Comparison of ENCODE assay signal across 8 cellular contexts in the genomic region with DNA sequence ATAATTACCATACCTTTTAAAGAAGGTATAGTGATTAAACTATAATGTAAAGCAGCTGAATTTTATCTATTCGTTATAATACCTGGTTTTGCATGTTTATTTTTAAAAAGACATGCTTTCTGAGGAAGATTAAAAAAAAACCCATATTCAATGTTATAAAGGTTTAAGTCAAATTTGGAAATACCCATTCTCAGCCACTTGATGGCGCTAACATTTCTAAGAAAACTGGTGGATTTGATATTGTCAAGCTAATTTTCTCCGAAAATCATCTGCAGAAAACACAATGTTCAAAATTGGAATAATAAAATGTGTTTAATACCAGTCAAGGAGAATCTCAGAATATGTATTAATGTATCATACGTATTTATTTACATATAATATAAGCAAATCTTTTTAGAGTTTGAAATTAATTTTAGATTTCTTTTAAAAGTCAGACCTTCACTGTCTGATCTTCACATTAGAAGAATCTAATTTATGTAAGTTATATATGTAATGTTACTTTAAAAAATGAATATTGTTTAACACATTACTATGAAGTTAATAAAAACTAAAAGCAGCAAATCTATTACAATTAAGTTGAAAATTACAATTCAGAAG. TPM values are rescaled to one million over a fixed set of nuclear protein-coding genes. Genes with fewer than 3 reads are reported as not detected.
A peak's percentile ranks its signal among the peaks of the same experiment; 100 is the strongest.
DNase-seq lines count a peak whose midpoint lies in the region; ATAC-seq and TF ChIP-seq lines count a peak whose summit lies in the region.

No MANE protein-coding gene starts in this region.

- H3K27ac ChIP-seq in esophagus squamous epithelium = no peak overlapping the region

- no peak overlapping the region for H3K4me3 ChIP-seq in esophagus squamous epithelium

- H3K9me3 Mint-ChIP-seq in progenitor cell of endocrine pancreas (ENCODE audit: low read depth) = no peaks in the 10 kb centered on the region

- H3K27me3 Mint-ChIP-seq in progenitor cell of endocrine pancreas = no peaks in the 10 kb centered on the region

- peaks cover 0 to 75% (median 10%) of the 10 kb centered on the region in 3 donors for H3K36me3 ChIP-seq in esophagus squamous epithelium

- ATAC-seq in HG02798 (IDR thresholded peaks at IDR 0.05; ENCODE audit: poor library complexity, unreplicated experiment) = peak; percentile 52
- no peak for ATAC-seq in HG03196 (IDR thresholded peaks at IDR 0.05; ENCODE audit: unreplicated experiment)
- ATAC-seq in GM21515 (IDR thresholded peaks at IDR 0.05; ENCODE audit: unreplicated experiment) = no peak
- ATAC-seq in HG02642 (IDR thresholded peaks at IDR 0.05; ENCODE audit: poor library complexity, unreplicated experiment) = no peak

- no peaks in the 10 kb centered on the region for H3K27me3 ChIP-seq in esophagus squamous epithelium

- no peaks in the 10 kb centered on the region for H3K9me3 ChIP-seq in esophagus squamous epithelium

- peak; percentile 30 to 66 (median 50) for TF ChIP-seq CTCF in esophagus squamous epithelium (IDR thresholded peaks at IDR 0.05)
- TF ChIP-seq CTCF in progenitor cell of endocrine pancreas (IDR thresholded peaks at IDR 0.05; ENCODE audit: unreplicated experiment) = peak; percentile 81

- WGBS in esophagus squamous epithelium, 2 donors = 30 to 37% methylated on average over 4 of the region's 4 CpGs

- no peak overlapping the region for H3K4me3 Mint-ChIP-seq in progenitor cell of endocrine pancreas (ENCODE audit: low read depth)

- no peak overlapping the region for H3K27ac Mint-ChIP-seq in progenitor cell of endocrine pancreas

- peak; percentile 9 for DNase-seq in DMS114 treated with DMSO at 0.1 percent for 48 hours (lab: John Stamatoyannopoulos, UW; ENCODE audit: unreplicated experiment)
- DNase-seq in RPMI7951 (ENCODE audit: low read depth) = peak; percentile 44
- no peak for DNase-seq in esophagus squamous epithelium (lab: John Stamatoyannopoulos, UW)
- no peak for DNase-seq in progenitor cell of endocrine pancreas (ENCODE audit: low spot score, unreplicated experiment)

- TF ChIP-seq POLR2A in esophagus squamous epithelium (IDR thresholded peaks at IDR 0.05) = no peak

- peaks cover 4% of the 10 kb centered on the region for H3K4me1 Mint-ChIP-seq in progenitor cell of endocrine pancreas (ENCODE audit: low read depth)

- H3K36me3 Mint-ChIP-seq in progenitor cell of endocrine pancreas (ENCODE audit: insufficient read depth) = peaks cover 19% of the 10 kb centered on the region

- intact Hi-C loops in esophagus squamous epithelium (cut with DNase I) = no loop called here

- no peaks in the 10 kb centered on the region for H3K4me1 ChIP-seq in esophagus squamous epithelium

RNA-seq across cellular contexts. Expression of gene SHPRH, which starts 35.0 kb away (rescaled TPM):
- total RNA-seq in RPMI7951 (2014; rRNA removed; shearing (Covaris generic)) = 8.3 and 10.5 TPM in 2 replicates
- 10 to 100 TPM in 2 of 4 donors, 1 to 10 TPM in 2; 8.7 to 28.8 (median 13.0) TPM for total RNA-seq in esophagus squamous epithelium
- total RNA-seq in progenitor cell of endocrine pancreas = 47.0 and 50.1 TPM in 2 replicates

Comparison
In these comparisons a context has a peak if more than half of its experiments do, and no peak if none do; other contexts are left out.
1. DNase-seq: peak in DMS114 treated with DMSO at 0.1 percent for 48 hours (single experiment) and RPMI7951 (single experiment); none in esophagus squamous epithelium (single experiment) and progenitor cell of endocrine pancreas (single experiment).